Comparison of ENCODE assay signal across 28 cellular contexts in the genomic region with DNA sequence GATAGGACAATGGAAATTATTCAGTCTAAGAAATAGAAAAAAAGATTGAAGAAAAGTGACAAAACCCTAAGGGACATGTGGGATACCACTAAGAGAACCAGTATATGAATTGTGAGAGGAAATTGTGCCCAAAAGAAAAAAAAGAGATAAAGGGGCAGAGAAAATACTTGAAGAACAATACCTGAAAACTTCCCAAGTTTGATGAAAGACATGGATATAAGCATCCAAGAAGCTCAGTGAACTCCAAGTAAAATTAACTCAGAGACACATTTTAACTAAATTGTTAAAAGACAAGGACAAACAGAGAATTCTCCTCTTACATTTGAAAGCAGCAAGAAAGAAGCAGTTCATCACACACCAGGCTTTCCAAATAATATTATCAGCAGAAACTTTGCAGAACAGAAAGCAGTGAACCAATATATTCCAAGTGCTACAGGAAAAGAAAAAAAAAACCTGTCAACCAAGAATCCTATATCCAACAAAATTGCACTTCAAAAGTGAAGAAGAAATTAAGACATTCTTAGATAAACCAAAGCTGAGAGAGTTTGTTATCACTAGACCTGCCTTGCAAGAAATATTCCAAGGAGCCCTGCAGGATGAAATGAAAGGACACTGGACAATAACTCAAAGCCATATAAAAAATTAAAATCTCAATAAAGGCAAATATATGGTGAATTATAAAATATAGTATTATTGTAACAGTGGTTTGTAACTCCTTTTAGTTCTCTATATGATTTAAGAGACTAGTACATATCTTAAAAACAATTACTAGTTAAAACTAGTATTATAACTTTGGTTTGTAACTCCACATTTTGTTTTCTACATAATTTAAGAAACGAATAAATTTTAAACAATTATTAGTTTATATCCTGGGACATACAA.
"Had no signal": no experiment of that assay in that cellular context is flagged by ENCODE, and none has a peak within 500 bp of the region (broad histone marks: within the 10 kb centered on the region; RNA-seq: fewer than 3 reads in every experiment).

No MANE protein-coding gene starts in this region.

- H3K4me1 ChIP-seq: esophagus muscularis mucosa, foreskin keratinocyte, gastroesophageal sphincter, heart right ventricle had no signal

- H3K36me3 ChIP-seq: brain microvascular endothelial cell, esophagus muscularis mucosa, gastroesophageal sphincter, heart right ventricle had no signal

- H3K27ac Mint-ChIP-seq: activated CD4-positive, alpha-beta memory T cell treated with anti-CD3 and anti-CD28 coated beads for 36 hours; activated CD4-positive, alpha-beta T cell treated with anti-CD3 and anti-CD28 coated beads, Interleukin-2, amount 10 ng/mL, durations not matched to agents 24 days and 14 days; activated CD8-positive, alpha-beta memory T cell treated with anti-CD3 and anti-CD28 coated beads, Interleukin-2, amount 10 ng/mL, durations not matched to agents 7 days and 5 days; activated CD8-positive, alpha-beta T cell treated with anti-CD3 and anti-CD28 coated beads, Interleukin-2, amount 10 ng/mL, durations not matched to agents 7 days and 5 days; activated naive CD4-positive, alpha-beta T cell treated with anti-CD3 and anti-CD28 coated beads, Interleukin-2, amount 10 ng/mL, durations not matched to agents 7 days and 5 days; activated naive CD8-positive, alpha-beta T cell; activated T-helper 1 cell treated with anti-CD3 and anti-CD28 coated beads, Interleukin-12 subunit alpha, Interleukin-12 subunit beta, Interleukin-2, Interleukin-4 antibody, amounts not matched to agents 30 ng/mL and 10 ng/mL and 1 ng/mL, durations not matched to agents 14 hours and 24 hours and 36 hours; activated T-helper 2 cell treated with anti-CD3 and anti-CD28 coated beads, Interferon-gamma antibody, Interleukin-2, Interleukin-4, amounts not matched to agents 10 μg/mL and 5 μg/mL and 100 μg/mL, durations not matched to agents 14 hours and 24 hours and 36 hours; dendritic cell treated with granulocyte-macrophage colony-stimulating factor and Interleukin-4, amounts not matched to agents 40 ng/mL and 50 ng/mL, for 4 days; WTC11 had no signal

- DNase-seq: activated CD4-positive, alpha-beta memory T cell treated with anti-CD3 and anti-CD28 coated beads for 36 hours; activated CD4-positive, alpha-beta T cell treated with anti-CD3 and anti-CD28 coated beads, Interleukin-2, amount 10 ng/mL, durations not matched to agents 24 days and 14 days; activated CD8-positive, alpha-beta memory T cell treated with anti-CD3 and anti-CD28 coated beads, Interleukin-2, amount 10 ng/mL, durations not matched to agents 7 days and 5 days; activated CD8-positive, alpha-beta memory T cell treated with anti-CD3 and anti-CD28 coated beads, Interleukin-2, amount 50 U/mL, for 4 hours; activated CD8-positive, alpha-beta T cell treated with anti-CD3 and anti-CD28 coated beads, Interleukin-2, amount 10 ng/mL, durations not matched to agents 7 days and 5 days; activated effector memory CD4-positive, alpha-beta T cell treated with anti-CD3 and anti-CD28 coated beads, Interleukin-2, amount 50 U/mL, for 16 hours; activated naive CD4-positive, alpha-beta T cell treated with anti-CD3 and anti-CD28 coated beads, Interleukin-2, amount 10 ng/mL, durations not matched to agents 7 days and 5 days; activated T-cell treated with anti-CD3 and anti-CD28 coated beads, Interleukin-2, amount 50 U/mL, for 1 hour; activated T-cell treated with anti-CD3 and anti-CD28 coated beads, Interleukin-2, amount 50 U/mL, for 48 hours; amniotic stem cell; anterior cingulate cortex; brain microvascular endothelial cell; dorsolateral prefrontal cortex; effector memory CD4-positive, alpha-beta T cell; erythroblast; foreskin keratinocyte; heart right ventricle; T-helper 2 cell had no signal

- H3K27ac ChIP-seq: brain microvascular endothelial cell, coronary artery, dorsolateral prefrontal cortex, esophagus muscularis mucosa, foreskin keratinocyte, gastroesophageal sphincter, heart right ventricle, VCaP had no signal

- H3K4me3 Mint-ChIP-seq: activated CD4-positive, alpha-beta memory T cell treated with anti-CD3 and anti-CD28 coated beads for 36 hours; activated CD4-positive, alpha-beta T cell treated with anti-CD3 and anti-CD28 coated beads, Interleukin-2, amount 10 ng/mL, durations not matched to agents 24 days and 14 days; activated CD8-positive, alpha-beta memory T cell treated with anti-CD3 and anti-CD28 coated beads, Interleukin-2, amount 10 ng/mL, durations not matched to agents 7 days and 5 days; activated CD8-positive, alpha-beta T cell treated with anti-CD3 and anti-CD28 coated beads, Interleukin-2, amount 10 ng/mL, durations not matched to agents 7 days and 5 days; activated naive CD4-positive, alpha-beta T cell treated with anti-CD3 and anti-CD28 coated beads, Interleukin-2, amount 10 ng/mL, durations not matched to agents 7 days and 5 days; activated naive CD8-positive, alpha-beta T cell; activated T-helper 1 cell treated with anti-CD3 and anti-CD28 coated beads, Interleukin-12 subunit alpha, Interleukin-12 subunit beta, Interleukin-2, Interleukin-4 antibody, amounts not matched to agents 30 ng/mL and 10 ng/mL and 1 ng/mL, durations not matched to agents 14 hours and 24 hours and 36 hours; central memory CD8-positive, alpha-beta T cell; dendritic cell treated with granulocyte-macrophage colony-stimulating factor and Interleukin-4, amounts not matched to agents 40 ng/mL and 50 ng/mL, for 4 days; WTC11 had no signal

- H3K4me3 ChIP-seq: coronary artery, dorsolateral prefrontal cortex, esophagus muscularis mucosa, gastroesophageal sphincter, heart right ventricle had no signal

- H3K36me3 Mint-ChIP-seq: activated CD4-positive, alpha-beta memory T cell treated with anti-CD3 and anti-CD28 coated beads for 36 hours; activated CD8-positive, alpha-beta memory T cell treated with anti-CD3 and anti-CD28 coated beads, Interleukin-2, amount 10 ng/mL, durations not matched to agents 7 days and 5 days; activated naive CD8-positive, alpha-beta T cell had no signal

- H3K27me3 ChIP-seq: brain microvascular endothelial cell, esophagus muscularis mucosa, foreskin keratinocyte, gastroesophageal sphincter, heart right ventricle had no signal

- H3K27me3 Mint-ChIP-seq: activated CD4-positive, alpha-beta memory T cell treated with anti-CD3 and anti-CD28 coated beads for 36 hours; activated CD4-positive, alpha-beta T cell treated with anti-CD3 and anti-CD28 coated beads, Interleukin-2, amount 10 ng/mL, durations not matched to agents 24 days and 14 days; activated CD8-positive, alpha-beta memory T cell treated with anti-CD3 and anti-CD28 coated beads, Interleukin-2, amount 10 ng/mL, durations not matched to agents 7 days and 5 days; activated naive CD4-positive, alpha-beta T cell treated with anti-CD3 and anti-CD28 coated beads, Interleukin-2, amount 10 ng/mL, durations not matched to agents 7 days and 5 days; dendritic cell treated with granulocyte-macrophage colony-stimulating factor and Interleukin-4, amounts not matched to agents 40 ng/mL and 50 ng/mL, for 4 days had no signal

- H3K4me1 Mint-ChIP-seq: activated CD4-positive, alpha-beta T cell treated with anti-CD3 and anti-CD28 coated beads, Interleukin-2, amount 10 ng/mL, durations not matched to agents 24 days and 14 days; activated CD8-positive, alpha-beta memory T cell treated with anti-CD3 and anti-CD28 coated beads, Interleukin-2, amount 10 ng/mL, durations not matched to agents 7 days and 5 days; activated naive CD4-positive, alpha-beta T cell treated with anti-CD3 and anti-CD28 coated beads, Interleukin-2, amount 10 ng/mL, durations not matched to agents 7 days and 5 days; central memory CD8-positive, alpha-beta T cell; WTC11 had no signal
